Comparison of ENCODE assay signal across 1 cellular context in genomic region chr9:128829477-128830251, GRCh38.
TF ChIP-seq lines count a peak whose summit lies in the region.

A gene with protein sequence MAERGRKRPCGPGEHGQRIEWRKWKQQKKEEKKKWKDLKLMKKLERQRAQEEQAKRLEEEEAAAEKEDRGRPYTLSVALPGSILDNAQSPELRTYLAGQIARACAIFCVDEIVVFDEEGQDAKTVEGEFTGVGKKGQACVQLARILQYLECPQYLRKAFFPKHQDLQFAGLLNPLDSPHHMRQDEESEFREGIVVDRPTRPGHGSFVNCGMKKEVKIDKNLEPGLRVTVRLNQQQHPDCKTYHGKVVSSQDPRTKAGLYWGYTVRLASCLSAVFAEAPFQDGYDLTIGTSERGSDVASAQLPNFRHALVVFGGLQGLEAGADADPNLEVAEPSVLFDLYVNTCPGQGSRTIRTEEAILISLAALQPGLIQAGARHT (minus strand): TSS chr9:128829794. CDS start chr9:128829780, 14 bp downstream.

TF ChIP-seq in HEK293, 187 proteins besides CTCF, POLR2A, EP300 and RAD21 (continued from another document and continues in another):
- peak; percentile 87 for TF ChIP-seq ZNF335 (tag by site-specific recombination; conservative IDR thresholded peaks at IDR 0.05)
- TF ChIP-seq PRDM10 (tag by site-specific recombination; IDR thresholded peaks at IDR 0.05) = 0 out of 2 replicates have a peak, but pooled peaks have one; percentile 21
- TF ChIP-seq, protein P1, sequence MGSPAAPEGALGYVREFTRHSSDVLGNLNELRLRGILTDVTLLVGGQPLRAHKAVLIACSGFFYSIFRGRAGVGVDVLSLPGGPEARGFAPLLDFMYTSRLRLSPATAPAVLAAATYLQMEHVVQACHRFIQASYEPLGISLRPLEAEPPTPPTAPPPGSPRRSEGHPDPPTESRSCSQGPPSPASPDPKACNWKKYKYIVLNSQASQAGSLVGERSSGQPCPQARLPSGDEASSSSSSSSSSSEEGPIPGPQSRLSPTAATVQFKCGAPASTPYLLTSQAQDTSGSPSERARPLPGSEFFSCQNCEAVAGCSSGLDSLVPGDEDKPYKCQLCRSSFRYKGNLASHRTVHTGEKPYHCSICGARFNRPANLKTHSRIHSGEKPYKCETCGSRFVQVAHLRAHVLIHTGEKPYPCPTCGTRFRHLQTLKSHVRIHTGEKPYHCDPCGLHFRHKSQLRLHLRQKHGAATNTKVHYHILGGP (tag by site-specific recombination; IDR thresholded peaks at IDR 0.05) = no peak
- 0 out of 2 replicates have a peak, but pooled peaks have one; percentile 57 for TF ChIP-seq KLF7 (tag by site-specific recombination; IDR thresholded peaks at IDR 0.05; ENCODE audit: borderline replicate concordance)
- TF ChIP-seq ZNF169 (tag by site-specific recombination; IDR thresholded peaks at IDR 0.05) = no peak
- TF ChIP-seq SP2 (tag by site-specific recombination; IDR thresholded peaks at IDR 0.05) = peak; percentile 94
- no peak for TF ChIP-seq ZNF626 (tag by site-specific recombination; IDR thresholded peaks at IDR 0.05)
- TF ChIP-seq SCRT1 (tag by site-specific recombination; IDR thresholded peaks at IDR 0.05; ENCODE audit: borderline replicate concordance) = 0 out of 2 replicates have a peak, but pooled peaks have one; percentile 22
- no peak for TF ChIP-seq ZNF510 (tag by site-specific recombination; IDR thresholded peaks at IDR 0.05; ENCODE audit: insufficient replicate concordance)
- TF ChIP-seq ZNF747 (tag by site-specific recombination; IDR thresholded peaks at IDR 0.05) = no peak
- TF ChIP-seq, protein P2, sequence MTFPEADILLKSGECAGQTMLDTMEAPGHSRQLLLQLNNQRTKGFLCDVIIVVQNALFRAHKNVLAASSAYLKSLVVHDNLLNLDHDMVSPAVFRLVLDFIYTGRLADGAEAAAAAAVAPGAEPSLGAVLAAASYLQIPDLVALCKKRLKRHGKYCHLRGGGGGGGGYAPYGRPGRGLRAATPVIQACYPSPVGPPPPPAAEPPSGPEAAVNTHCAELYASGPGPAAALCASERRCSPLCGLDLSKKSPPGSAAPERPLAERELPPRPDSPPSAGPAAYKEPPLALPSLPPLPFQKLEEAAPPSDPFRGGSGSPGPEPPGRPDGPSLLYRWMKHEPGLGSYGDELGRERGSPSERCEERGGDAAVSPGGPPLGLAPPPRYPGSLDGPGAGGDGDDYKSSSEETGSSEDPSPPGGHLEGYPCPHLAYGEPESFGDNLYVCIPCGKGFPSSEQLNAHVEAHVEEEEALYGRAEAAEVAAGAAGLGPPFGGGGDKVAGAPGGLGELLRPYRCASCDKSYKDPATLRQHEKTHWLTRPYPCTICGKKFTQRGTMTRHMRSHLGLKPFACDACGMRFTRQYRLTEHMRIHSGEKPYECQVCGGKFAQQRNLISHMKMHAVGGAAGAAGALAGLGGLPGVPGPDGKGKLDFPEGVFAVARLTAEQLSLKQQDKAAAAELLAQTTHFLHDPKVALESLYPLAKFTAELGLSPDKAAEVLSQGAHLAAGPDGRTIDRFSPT (tag by site-specific recombination; IDR thresholded peaks at IDR 0.05) = peak; percentile 92
- TF ChIP-seq ZNF501 (tag by site-specific recombination; IDR thresholded peaks at IDR 0.05) = peak; percentile 92
- peak; percentile 72; the same call in 1 of the 2 replicates for TF ChIP-seq ZNF76 (tag by site-specific recombination; IDR thresholded peaks at IDR 0.05; ENCODE audit: borderline replicate concordance, low read depth)
- no peak for TF ChIP-seq GLI4 (tag by site-specific recombination; IDR thresholded peaks at IDR 0.05)
- TF ChIP-seq ZNF211 (tag by site-specific recombination; IDR thresholded peaks at IDR 0.05; ENCODE audit: low read depth) = no peak
- no peak for TF ChIP-seq ZNF513 (tag by site-specific recombination; IDR thresholded peaks at IDR 0.05)
- TF ChIP-seq MZF1 (tag by site-specific recombination; IDR thresholded peaks at IDR 0.05; ENCODE audit: borderline replicate concordance) = no peak
- TF ChIP-seq KLF1 (tag by site-specific recombination; IDR thresholded peaks at IDR 0.05) = peak; percentile 45
- TF ChIP-seq, protein P3, sequence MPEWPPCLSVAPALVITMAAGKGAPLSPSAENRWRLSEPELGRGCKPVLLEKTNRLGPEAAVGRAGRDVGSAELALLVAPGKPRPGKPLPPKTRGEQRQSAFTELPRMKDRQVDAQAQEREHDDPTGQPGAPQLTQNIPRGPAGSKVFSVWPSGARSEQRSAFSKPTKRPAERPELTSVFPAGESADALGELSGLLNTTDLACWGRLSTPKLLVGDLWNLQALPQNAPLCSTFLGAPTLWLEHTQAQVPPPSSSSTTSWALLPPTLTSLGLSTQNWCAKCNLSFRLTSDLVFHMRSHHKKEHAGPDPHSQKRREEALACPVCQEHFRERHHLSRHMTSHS (tag by site-specific recombination; IDR thresholded peaks at IDR 0.05) = no peak
- TF ChIP-seq, protein P4, sequence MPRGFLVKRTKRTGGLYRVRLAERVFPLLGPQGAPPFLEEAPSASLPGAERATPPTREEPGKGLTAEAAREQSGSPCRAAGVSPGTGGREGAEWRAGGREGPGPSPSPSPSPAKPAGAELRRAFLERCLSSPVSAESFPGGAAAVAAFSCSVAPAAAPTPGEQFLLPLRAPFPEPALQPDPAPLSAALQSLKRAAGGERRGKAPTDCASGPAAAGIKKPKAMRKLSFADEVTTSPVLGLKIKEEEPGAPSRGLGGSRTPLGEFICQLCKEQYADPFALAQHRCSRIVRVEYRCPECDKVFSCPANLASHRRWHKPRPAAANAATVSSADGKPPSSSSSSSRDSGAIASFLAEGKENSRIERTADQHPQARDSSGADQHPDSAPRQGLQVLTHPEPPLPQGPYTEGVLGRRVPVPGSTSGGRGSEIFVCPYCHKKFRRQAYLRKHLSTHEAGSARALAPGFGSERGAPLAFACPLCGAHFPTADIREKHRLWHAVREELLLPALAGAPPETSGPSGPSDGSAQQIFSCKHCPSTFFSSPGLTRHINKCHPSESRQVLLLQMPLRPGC (tag by site-specific recombination; IDR thresholded peaks at IDR 0.05) = no peak
- no peak for TF ChIP-seq HOXD13 (CRISPR knock-in tag; IDR thresholded peaks at IDR 0.05; ENCODE audit: borderline replicate concordance)
- peak; percentile 100 for TF ChIP-seq ZBTB8A (tag by site-specific recombination; IDR thresholded peaks at IDR 0.05)
- no peak for TF ChIP-seq ZNF121 (tag by site-specific recombination; IDR thresholded peaks at IDR 0.05)
- TF ChIP-seq ZNF830 (tag by site-specific recombination; IDR thresholded peaks at IDR 0.05; ENCODE audit: low read depth) = no peak
- TF ChIP-seq MEIS1 (CRISPR knock-in tag; IDR thresholded peaks at IDR 0.05; ENCODE audit: borderline replicate concordance) = no peak
- TF ChIP-seq ZSCAN16 (tag by site-specific recombination; IDR thresholded peaks at IDR 0.05) = no peak
- TF ChIP-seq, protein P5, sequence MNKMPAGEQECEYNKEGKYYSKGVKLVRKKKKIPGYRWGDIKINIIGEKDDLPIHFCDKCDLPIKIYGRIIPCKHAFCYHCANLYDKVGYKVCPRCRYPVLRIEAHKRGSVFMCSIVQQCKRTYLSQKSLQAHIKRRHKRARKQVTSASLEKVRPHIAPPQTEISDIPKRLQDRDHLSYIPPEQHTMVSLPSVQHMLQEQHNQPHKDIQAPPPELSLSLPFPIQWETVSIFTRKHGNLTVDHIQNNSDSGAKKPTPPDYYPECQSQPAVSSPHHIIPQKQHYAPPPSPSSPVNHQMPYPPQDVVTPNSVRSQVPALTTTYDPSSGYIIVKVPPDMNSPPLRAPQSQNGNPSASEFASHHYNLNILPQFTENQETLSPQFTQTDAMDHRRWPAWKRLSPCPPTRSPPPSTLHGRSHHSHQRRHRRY (tag by site-specific recombination; IDR thresholded peaks at IDR 0.05) = no peak
- no peak for TF ChIP-seq ZNF24 (tag by site-specific recombination; IDR thresholded peaks at IDR 0.05)
- TF ChIP-seq ZNF266 (tag by site-specific recombination; IDR thresholded peaks at IDR 0.05; ENCODE audit: low read depth) = no peak
- TF ChIP-seq ZNF140 (tag by site-specific recombination; IDR thresholded peaks at IDR 0.05) = peak; percentile 63; the same call in 1 of the 2 replicates
- TF ChIP-seq ZNF366 (tag by site-specific recombination; conservative IDR thresholded peaks at IDR 0.05) = no peak
- no peak for TF ChIP-seq ZNF174 (tag by site-specific recombination; IDR thresholded peaks at IDR 0.05)
- no peak for TF ChIP-seq SALL2 (tag by site-specific recombination; IDR thresholded peaks at IDR 0.05; ENCODE audit: borderline replicate concordance)
- TF ChIP-seq ZNF785 (tag by site-specific recombination; IDR thresholded peaks at IDR 0.05) = no peak
- peak; percentile 54; the same call in 1 of the 2 replicates for TF ChIP-seq IKZF3 (tag by site-specific recombination; IDR thresholded peaks at IDR 0.05)
- TF ChIP-seq ZNF23 (tag by site-specific recombination; IDR thresholded peaks at IDR 0.05; ENCODE audit: borderline replicate concordance) = no peak
- TF ChIP-seq, protein P6, sequence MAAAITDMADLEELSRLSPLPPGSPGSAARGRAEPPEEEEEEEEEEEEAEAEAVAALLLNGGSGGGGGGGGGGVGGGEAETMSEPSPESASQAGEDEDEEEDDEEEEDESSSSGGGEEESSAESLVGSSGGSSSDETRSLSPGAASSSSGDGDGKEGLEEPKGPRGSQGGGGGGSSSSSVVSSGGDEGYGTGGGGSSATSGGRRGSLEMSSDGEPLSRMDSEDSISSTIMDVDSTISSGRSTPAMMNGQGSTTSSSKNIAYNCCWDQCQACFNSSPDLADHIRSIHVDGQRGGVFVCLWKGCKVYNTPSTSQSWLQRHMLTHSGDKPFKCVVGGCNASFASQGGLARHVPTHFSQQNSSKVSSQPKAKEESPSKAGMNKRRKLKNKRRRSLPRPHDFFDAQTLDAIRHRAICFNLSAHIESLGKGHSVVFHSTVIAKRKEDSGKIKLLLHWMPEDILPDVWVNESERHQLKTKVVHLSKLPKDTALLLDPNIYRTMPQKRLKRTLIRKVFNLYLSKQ (tag by site-specific recombination; IDR thresholded peaks at IDR 0.05; ENCODE audit: borderline replicate concordance) = no peak
- peak; percentile 79; the same call in 1 of the 2 replicates for TF ChIP-seq KLF9 (tag by site-specific recombination; IDR thresholded peaks at IDR 0.05; ENCODE audit: low read depth)
- no peak for TF ChIP-seq ZNF302 (tag by site-specific recombination; IDR thresholded peaks at IDR 0.05; ENCODE audit: low read depth)
- TF ChIP-seq ZNF670 (tag by site-specific recombination; IDR thresholded peaks at IDR 0.05; ENCODE audit: low read depth) = no peak
- TF ChIP-seq HOXC10 (CRISPR knock-in tag; IDR thresholded peaks at IDR 0.05) = no peak
- TF ChIP-seq ZNF660 (tag by site-specific recombination; IDR thresholded peaks at IDR 0.05) = no peak; the same call in none of the 2 replicates
- TF ChIP-seq, protein P7, sequence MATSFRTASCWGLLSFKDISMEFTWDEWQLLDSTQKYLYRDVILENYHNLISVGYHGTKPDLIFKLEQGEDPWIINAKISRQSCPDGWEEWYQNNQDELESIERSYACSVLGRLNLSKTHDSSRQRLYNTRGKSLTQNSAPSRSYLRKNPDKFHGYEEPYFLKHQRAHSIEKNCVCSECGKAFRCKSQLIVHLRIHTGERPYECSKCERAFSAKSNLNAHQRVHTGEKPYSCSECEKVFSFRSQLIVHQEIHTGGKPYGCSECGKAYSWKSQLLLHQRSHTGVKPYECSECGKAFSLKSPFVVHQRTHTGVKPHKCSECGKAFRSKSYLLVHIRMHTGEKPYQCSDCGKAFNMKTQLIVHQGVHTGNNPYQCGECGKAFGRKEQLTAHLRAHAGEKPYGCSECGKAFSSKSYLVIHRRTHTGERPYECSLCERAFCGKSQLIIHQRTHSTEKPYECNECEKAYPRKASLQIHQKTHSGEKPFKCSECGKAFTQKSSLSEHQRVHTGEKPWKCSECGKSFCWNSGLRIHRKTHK (tag by site-specific recombination; IDR thresholded peaks at IDR 0.05) = no peak
- peak; percentile 86 for TF ChIP-seq ZEB2 (tag by site-specific recombination; IDR thresholded peaks at IDR 0.05)
- no peak for TF ChIP-seq ZBTB44 (tag by site-specific recombination; IDR thresholded peaks at IDR 0.05)
